ENCODE assay signal across 2 cellular contexts in the genomic region with DNA sequence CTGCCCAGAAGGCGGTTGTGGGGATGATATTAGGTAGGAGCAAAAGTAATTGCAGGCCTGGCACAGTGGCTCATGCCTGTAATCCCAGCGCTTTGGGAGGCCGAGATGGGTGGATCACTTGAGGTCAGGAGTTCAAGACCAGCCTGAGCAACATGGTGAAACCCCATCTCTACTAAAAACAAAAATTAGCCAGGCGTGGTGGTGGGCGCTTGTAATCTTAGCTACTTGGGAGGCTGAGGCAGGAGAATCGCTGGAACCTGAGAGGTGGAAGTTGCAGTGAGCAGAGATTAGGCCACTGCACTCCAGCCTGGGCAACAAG.
TF ChIP-seq lines count a peak whose summit lies in the region.

No MANE protein-coding gene starts in this region.

TF ChIP-seq in HCT116, 20 proteins besides CTCF, POLR2A, EP300 and RAD21:
- 0 out of 2 replicates have a peak, but pooled peaks have one; percentile 7 for TF ChIP-seq SP1 (IDR thresholded peaks at IDR 0.05; ENCODE audit: low read depth)

TF ChIP-seq in SK-N-SH, 30 proteins besides CTCF, POLR2A, EP300 and RAD21:
- TF ChIP-seq YY1 (IDR thresholded peaks at IDR 0.05; ENCODE audit: low read depth) = 0 out of 2 replicates have a peak, but pooled peaks have one; percentile 4
